9 cellular contexts compared by ENCODE assay signal in genomic region chr5:111774525-111774924, GRCh38. TPM values are rescaled to one million over a fixed set of nuclear protein-coding genes. Genes with fewer than 3 reads are reported as not detected.
DNase-seq lines count a peak whose midpoint lies in the region; ATAC-seq and TF ChIP-seq lines count a peak whose summit lies in the region.
"Had no signal": no experiment of that assay in that cellular context is flagged by ENCODE, and none has a peak within 500 bp of the region (broad histone marks: within the 10 kb centered on the region; RNA-seq: fewer than 3 reads in every experiment).

No MANE protein-coding gene starts in this region.

- H3K9me3 Mint-ChIP-seq in glutamatergic neuron (ENCODE audit: unreplicated experiment), result no peaks in the 10 kb centered on the region

- no peak for TF ChIP-seq POLR2A in prostate gland (IDR thresholded peaks at IDR 0.05)

- DNase-seq in MG63 (peak; percentile 74), cardiac fibroblast (ENCODE audit: low read depth in 2 of 2) (peak; percentile 63 to 84), prostate gland (ENCODE audit: low spot score) (peak; percentile 34), glutamatergic neuron (no peak), GM03348 (ENCODE audit: low spot score) (no peak), T-helper 17 cell (no peak), dedifferentiated amniotic fluid mesenchymal stem cell (ENCODE audit: extremely low spot score) (no peak)

- H3K27ac ChIP-seq in prostate gland, result peak overlapping the region in 1 of 2 donors; percentile 13

- intact Hi-C loops in prostate gland (cut with DNase I), result loop anchor here (5.0 kb wide), 1 partner anchor 253 kb away; no protein-coding TSS in a partner anchor

- H3K4me1 ChIP-seq in prostate gland (replicated peaks), result no peaks in the 10 kb centered on the region

- peaks cover 7% of the 10 kb centered on the region for H3K4me1 Mint-ChIP-seq in glutamatergic neuron (ENCODE audit: low read depth, unreplicated experiment)
- H3K4me1 Mint-ChIP-seq in T-helper 17 cell, result peaks cover 2% of the 10 kb centered on the region

- H3K4me3 Mint-ChIP-seq in glutamatergic neuron (ENCODE audit: unreplicated experiment), result no peak overlapping the region
- H3K4me3 Mint-ChIP-seq in T-helper 17 cell, result no peak overlapping the region
- H3K4me3 Mint-ChIP-seq: memory B cell had no signal

- peak; percentile 43 for ATAC-seq in GM18870 (IDR thresholded peaks at IDR 0.05; ENCODE audit: unreplicated experiment)
- no peak for ATAC-seq in T-helper 17 cell

- H3K36me3 ChIP-seq in MG63 (no peaks in the 10 kb centered on the region), prostate gland (no peaks in the 10 kb centered on the region)

- WGBS in prostate gland, result 14% methylated on average over 4 of the region's 4 CpGs

- no peak overlapping the region for H3K4me3 ChIP-seq in MG63
- H3K4me3 ChIP-seq in cardiac fibroblast (replicated peaks in 1 of 2; ENCODE audit: low read depth in 2 of 2, low read length in 2 of 2), result no peak overlapping the region
- H3K4me3 ChIP-seq in prostate gland, result no peak overlapping the region

- H3K27ac Mint-ChIP-seq in glutamatergic neuron (ENCODE audit: unreplicated experiment) (no peak overlapping the region), T-helper 17 cell (no peak overlapping the region)
- H3K27ac Mint-ChIP-seq: memory B cell had no signal

- H3K27me3 ChIP-seq in MG63 (no peaks in the 10 kb centered on the region), prostate gland (replicated peaks; ENCODE audit: insufficient read depth) (no peaks in the 10 kb centered on the region)

- H3K9me3 ChIP-seq in MG63 (no peaks in the 10 kb centered on the region), prostate gland (no peaks in the 10 kb centered on the region), T-helper 17 cell (ENCODE audit: control insufficient read depth, low read length, poor library complexity, severe bottlenecking) (no peaks in the 10 kb centered on the region)

- no peaks in the 10 kb centered on the region for H3K36me3 Mint-ChIP-seq in glutamatergic neuron (ENCODE audit: unreplicated experiment)
- H3K36me3 Mint-ChIP-seq in T-helper 17 cell (ENCODE audit: low read depth), result peaks cover 2% of the 10 kb centered on the region
- H3K36me3 Mint-ChIP-seq: memory B cell had no signal

- H3K27me3 Mint-ChIP-seq in glutamatergic neuron (ENCODE audit: unreplicated experiment), result no peaks in the 10 kb centered on the region
- H3K27me3 Mint-ChIP-seq in T-helper 17 cell, result peaks cover 29% of the 10 kb centered on the region

- TF ChIP-seq CTCF in cardiac fibroblast (IDR thresholded peaks at IDR 0.05; ENCODE audit: low read depth, low read length), result no peak
- TF ChIP-seq CTCF in prostate gland (IDR thresholded peaks at IDR 0.05), result no peak
- no peak for TF ChIP-seq CTCF in glutamatergic neuron (IDR thresholded peaks at IDR 0.05; ENCODE audit: partially characterized antibody, unreplicated experiment)

RNA-seq across cellular contexts. Expression of gene NREP, which starts 17.5 kb away (rescaled TPM):
- total RNA-seq in MG63 (2014; rRNA removed; shearing (Covaris generic); ENCODE audit: low replicate concordance), result 92.2 and 116 TPM in 2 replicates
- total RNA-seq in prostate gland (10 to 100 TPM in 1 of 2 donors, 1 to 10 TPM in 1; 7.6 to 28.2 TPM), glutamatergic neuron (ENCODE audit: unreplicated experiment) (904 TPM), T-helper 17 cell (1 to 10 TPM; 1.3 to 6.5 TPM)

Comparison
In these comparisons a context has a peak if more than half of its experiments do, and no peak if none do; other contexts are left out.
1. DNase-seq: peak in MG63 (single experiment), cardiac fibroblast (2 of 2) and prostate gland (single experiment); none in glutamatergic neuron (single experiment), GM03348 (single experiment), T-helper 17 cell (0 of 3) and dedifferentiated amniotic fluid mesenchymal stem cell (single experiment).